In genomic region chr2:224887159-224887558, GRCh38 we compare ENCODE assay signal across 11 cellular contexts.
DNase-seq lines count a peak whose midpoint lies in the region; ATAC-seq and TF ChIP-seq lines count a peak whose summit lies in the region.
"Had no signal": no experiment of that assay in that cellular context is flagged by ENCODE, and none has a peak within 500 bp of the region (broad histone marks: within the 10 kb centered on the region; RNA-seq: fewer than 3 reads in every experiment).

No MANE protein-coding gene starts in this region.

- DNase-seq in activated T-cell treated with anti-CD3 and anti-CD28 coated beads, Interleukin-2, amount 50 U/mL, for 24 hours = no peak
- no peak for DNase-seq in activated T-cell treated with anti-CD3 and anti-CD28 coated beads, Interleukin-2, amount 50 U/mL, for 4 hours
- peak; percentile 9 for DNase-seq in HT1080 (ENCODE audit: low read depth)
- no peak for DNase-seq in astrocyte of the cerebellum (ENCODE audit: low read depth)
- peak; percentile 66 for DNase-seq in skeletal muscle cell (ENCODE audit: low read depth)
- no peak for DNase-seq in effector CD4-positive, alpha-beta T cell
- no peak for DNase-seq in CD8-positive, alpha-beta memory T cell
- DNase-seq: NCI-H526 treated with DMSO at 0.1 percent for 48 hours had no signal

- peak overlapping the region; percentile 95 for H3K27ac Mint-ChIP-seq in activated T-cell treated with anti-CD3 and anti-CD28 coated beads, Interleukin-2, amount 50 U/mL, for 24 hours
- peak overlapping the region in 3 of 8 donors; percentile 1 to 38 (median 36) for H3K27ac Mint-ChIP-seq in CD8-positive, alpha-beta memory T cell
- H3K27ac Mint-ChIP-seq: WTC11 had no signal

- POLR2A ChIA-PET in CD8-positive, alpha-beta memory T cell (lab: Charles Lee) = interaction anchor here (0.6 kb wide), 1 partner anchor 127 kb away, joined by 7 read pairs; no protein-coding TSS in a partner anchor

- H3K27me3 ChIP-seq in CD8-positive, alpha-beta memory T cell (ENCODE audit: insufficient read depth, low read length, poor library complexity, severe bottlenecking) = no peaks in the 10 kb centered on the region

- H3K4me1 Mint-ChIP-seq in activated T-cell treated with anti-CD3 and anti-CD28 coated beads, Interleukin-2, amount 50 U/mL, for 24 hours (ENCODE audit: low read depth) = peaks cover 80% of the 10 kb centered on the region
- peaks cover 62% of the 10 kb centered on the region for H3K4me1 Mint-ChIP-seq in activated T-cell treated with anti-CD3 and anti-CD28 coated beads, Interleukin-2, amount 50 U/mL, for 4 hours (ENCODE audit: low read depth)
- peaks cover 42 to 70% (median 69%) of the 10 kb centered on the region in 3 donors for H3K4me1 Mint-ChIP-seq in CD8-positive, alpha-beta memory T cell
- H3K4me1 Mint-ChIP-seq: neural crest cell, WTC11 had no signal

- H3K27ac ChIP-seq in CD8-positive, alpha-beta memory T cell (ENCODE audit: low read depth, low read length) = no peak overlapping the region

- H3K36me3 ChIP-seq in CD8-positive, alpha-beta memory T cell (ENCODE audit: insufficient read depth, low read length) = peaks cover 35% of the 10 kb centered on the region

- H3K9me3 ChIP-seq in CD8-positive, alpha-beta memory T cell (ENCODE audit: low read length) = no peaks in the 10 kb centered on the region

- ATAC-seq in activated T-cell treated with anti-CD3 and anti-CD28 coated beads, Interleukin-2, amount 50 U/mL, for 4 hours = no peak
- ATAC-seq in GM21526 (IDR thresholded peaks at IDR 0.05; ENCODE audit: low FRiP score, unreplicated experiment) = no peak
- ATAC-seq: WTC11 had no signal

- peak; percentile 22 for TF ChIP-seq CTCF in astrocyte of the cerebellum (IDR thresholded peaks at IDR 0.05; ENCODE audit: low read depth, low read length, missing control alignments)

- H3K9me3 Mint-ChIP-seq in activated T-cell treated with anti-CD3 and anti-CD28 coated beads, Interleukin-2, amount 50 U/mL, for 24 hours = no peaks in the 10 kb centered on the region
- no peaks in the 10 kb centered on the region for H3K9me3 Mint-ChIP-seq in activated T-cell treated with anti-CD3 and anti-CD28 coated beads, Interleukin-2, amount 50 U/mL, for 4 hours
- no peaks in the 10 kb centered on the region for H3K9me3 Mint-ChIP-seq in CD8-positive, alpha-beta memory T cell

- H3K4me3 ChIP-seq in astrocyte of the cerebellum (ENCODE audit: low read depth, low read length) (no peak overlapping the region), skeletal muscle cell (ENCODE audit: low read depth, low read length) (no peak overlapping the region)
- H3K4me3 ChIP-seq in CD8-positive, alpha-beta memory T cell (ENCODE audit: low read length) = no peak overlapping the region

- H3K4me1 ChIP-seq in CD8-positive, alpha-beta memory T cell (ENCODE audit: insufficient read depth, low read length) = peaks cover 7% of the 10 kb centered on the region

- no peaks in the 10 kb centered on the region for H3K27me3 Mint-ChIP-seq in activated T-cell treated with anti-CD3 and anti-CD28 coated beads, Interleukin-2, amount 50 U/mL, for 24 hours
- H3K27me3 Mint-ChIP-seq in activated T-cell treated with anti-CD3 and anti-CD28 coated beads, Interleukin-2, amount 50 U/mL, for 4 hours (ENCODE audit: low read depth) = no peaks in the 10 kb centered on the region
- H3K27me3 Mint-ChIP-seq in CD8-positive, alpha-beta memory T cell = no peaks in the 10 kb centered on the region

- no peak overlapping the region for H3K4me3 Mint-ChIP-seq in activated T-cell treated with anti-CD3 and anti-CD28 coated beads, Interleukin-2, amount 50 U/mL, for 24 hours
- H3K4me3 Mint-ChIP-seq in activated T-cell treated with anti-CD3 and anti-CD28 coated beads, Interleukin-2, amount 50 U/mL, for 4 hours = no peak overlapping the region
- peak overlapping the region in 1 of 7 donors; percentile 41 for H3K4me3 Mint-ChIP-seq in CD8-positive, alpha-beta memory T cell
- H3K4me3 Mint-ChIP-seq: neural crest cell, WTC11 had no signal

- H3K36me3 Mint-ChIP-seq in activated T-cell treated with anti-CD3 and anti-CD28 coated beads, Interleukin-2, amount 50 U/mL, for 24 hours (ENCODE audit: low read depth) = peaks cover 99% of the 10 kb centered on the region
- peaks cover 60% of the 10 kb centered on the region for H3K36me3 Mint-ChIP-seq in activated T-cell treated with anti-CD3 and anti-CD28 coated beads, Interleukin-2, amount 50 U/mL, for 4 hours (ENCODE audit: insufficient read depth)
- H3K36me3 Mint-ChIP-seq in CD8-positive, alpha-beta memory T cell = peaks cover 7 to 90% (median 31%) of the 10 kb centered on the region in 3 donors
- H3K36me3 Mint-ChIP-seq: WTC11 had no signal

- in situ Hi-C loops in astrocyte of the cerebellum (cut with HindIII; ENCODE audit: low sequenced_read_pairs) = no loop called here

- CTCF ChIA-PET in CD8-positive, alpha-beta memory T cell (lab: Charles Lee) = interaction anchor here (1.2 kb wide), 1 partner anchor 112 kb away, joined by 4 read pairs; no protein-coding TSS in a partner anchor

Comparison
In these comparisons a context has a peak if more than half of its experiments do, and no peak if none do; other contexts are left out.
1. DNase-seq: peak in HT1080 (single experiment) and skeletal muscle cell (single experiment); none in activated T-cell treated with anti-CD3 and anti-CD28 coated beads, Interleukin-2, amount 50 U/mL, for 24 hours (single experiment), activated T-cell treated with anti-CD3 and anti-CD28 coated beads, Interleukin-2, amount 50 U/mL, for 4 hours (single experiment), astrocyte of the cerebellum (single experiment), effector CD4-positive, alpha-beta T cell (single experiment) and CD8-positive, alpha-beta memory T cell (0 of 5).